In the genomic region with DNA sequence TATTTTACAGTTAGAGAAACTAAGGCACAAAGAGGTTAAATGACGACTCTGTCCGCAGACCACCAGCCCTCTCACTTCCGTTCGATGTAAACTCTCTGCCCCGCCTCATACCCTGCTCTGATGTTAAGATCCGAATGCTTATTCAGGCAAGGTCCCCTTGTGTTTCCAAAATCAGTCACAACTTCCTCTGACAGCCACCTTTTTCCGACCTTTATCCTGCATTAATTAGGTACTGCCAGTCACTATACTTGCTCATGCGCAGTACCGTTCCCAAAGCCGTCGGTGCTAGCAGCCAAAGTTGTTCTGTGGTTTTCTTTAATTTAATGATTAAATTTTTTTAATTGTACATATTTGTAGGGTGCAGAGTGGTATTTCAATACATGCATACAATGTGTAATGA, we compare ENCODE assay signal across 8 cellular contexts. TPM values are rescaled to one million over a fixed set of nuclear protein-coding genes. Genes with fewer than 3 reads are reported as not detected.
DNase-seq lines count a peak whose midpoint lies in the region; TF ChIP-seq lines count a peak whose summit lies in the region.
"Not testable (repeated sequence)": the region's sequence is repeated elsewhere in the genome, so short reads cannot be mapped to it uniquely, and the experiment has no call there.

No MANE protein-coding gene starts in this region.

- H3K27ac Mint-ChIP-seq in CD14-positive monocyte, result not testable (repeated sequence)
- H3K27ac Mint-ChIP-seq in IgD-negative memory B cell, result peak overlapping the region in 2 of 3 donors; percentile 80 to 99
- H3K27ac Mint-ChIP-seq in dendritic cell treated with granulocyte-macrophage colony-stimulating factor and Interleukin-4, amounts not matched to agents 40 ng/mL and 50 ng/mL, for 4 days, result peak overlapping the region; percentile 98

- H3K9ac ChIP-seq in iPS-18a (ENCODE audit: low read length), result not testable (repeated sequence)

- not testable (repeated sequence) for H3K36me3 Mint-ChIP-seq in CD14-positive monocyte; IgD-negative memory B cell; dendritic cell treated with granulocyte-macrophage colony-stimulating factor and Interleukin-4, amounts not matched to agents 40 ng/mL and 50 ng/mL, for 4 days (ENCODE audit: low read depth)

- not testable (repeated sequence) for H3K36me3 ChIP-seq in WERI-Rb-1; iPS-18a (ENCODE audit: control insufficient read depth, low read depth, low read length); neutrophil

- H3K4me3 Mint-ChIP-seq in CD14-positive monocyte (peak overlapping the region; percentile 65 to 91), IgD-negative memory B cell (peak overlapping the region; percentile 77 to 96 (median 90))
- H3K4me3 Mint-ChIP-seq in dendritic cell treated with granulocyte-macrophage colony-stimulating factor and Interleukin-4, amounts not matched to agents 40 ng/mL and 50 ng/mL, for 4 days, result not testable (repeated sequence)

- not testable (repeated sequence) for H3K4me1 ChIP-seq in iPS-18a (ENCODE audit: control insufficient read depth, low read depth, low read length); neutrophil (ENCODE audit: control insufficient read depth in 1 of 2, insufficient read depth in 1 of 2, low read depth in 1 of 2, low read length in 1 of 2)

- TF ChIP-seq CTCF in CD14-positive monocyte (IDR thresholded peaks at IDR 0.05); WERI-Rb-1 (IDR thresholded peaks at IDR 0.05; ENCODE audit: low read depth, low read length); neutrophil (IDR thresholded peaks at IDR 0.05): not testable (repeated sequence)

- not testable (repeated sequence) for H3K9me3 ChIP-seq in WERI-Rb-1 (ENCODE audit: severe bottlenecking); iPS-18a (ENCODE audit: control insufficient read depth, low read depth, low read length); neutrophil

- H3K4me3 ChIP-seq in WERI-Rb-1 (ENCODE audit: low read depth, low read length) (peak overlapping the region; percentile 64), iPS-18a (ENCODE audit: low read length) (peak overlapping the region; percentile 76), neutrophil (ENCODE audit: low read depth in 1 of 2, low read length in 1 of 2) (peak overlapping the region; percentile 58 to 65)

- H3K27me3 Mint-ChIP-seq in CD14-positive monocyte (ENCODE audit: low read depth in 3 of 3); IgD-negative memory B cell; dendritic cell treated with granulocyte-macrophage colony-stimulating factor and Interleukin-4, amounts not matched to agents 40 ng/mL and 50 ng/mL, for 4 days: not testable (repeated sequence)

- intact Hi-C loops in CD14-positive monocyte (cut with micrococcal nuclease), result loop anchor here (5.0 kb wide), 2 partner anchors 183 to 458 kb away; a partner anchor contains a TSS
- intact Hi-C loops in dendritic cell treated with granulocyte-macrophage colony-stimulating factor and Interleukin-4, amounts not matched to agents 40 ng/mL and 50 ng/mL, for 4 days (cut with micrococcal nuclease), result loop anchor here (2.0 to 10.0 kb wide), 3 partner anchors 184 to 456 kb away; a partner anchor contains a TSS

- not testable (repeated sequence) for H3K4me1 Mint-ChIP-seq in CD14-positive monocyte; IgD-negative memory B cell; dendritic cell treated with granulocyte-macrophage colony-stimulating factor and Interleukin-4, amounts not matched to agents 40 ng/mL and 50 ng/mL, for 4 days (ENCODE audit: low read depth)

- H3K9me3 Mint-ChIP-seq in CD14-positive monocyte; IgD-negative memory B cell; dendritic cell treated with granulocyte-macrophage colony-stimulating factor and Interleukin-4, amounts not matched to agents 40 ng/mL and 50 ng/mL, for 4 days: not testable (repeated sequence)

- H3K27me3 ChIP-seq in WERI-Rb-1 (ENCODE audit: insufficient read depth, low read depth, severe bottlenecking); iPS-18a (ENCODE audit: control insufficient read depth, insufficient read depth, low read length); neutrophil: not testable (repeated sequence)

- not testable (repeated sequence) for DNase-seq in CD14-positive monocyte (ENCODE audit: low spot score); WERI-Rb-1
- DNase-seq in activated effector memory CD4-positive, alpha-beta T cell treated with anti-CD3 and anti-CD28 coated beads, Interleukin-2, amount 50 U/mL, for 16 hours, result peak; percentile 70
- peak in 4 of 6 experiments; percentile 7 to 52 (median 26) for DNase-seq in stimulated activated naive CD4-positive, alpha-beta T cell (lab: John Stamatoyannopoulos, UW)

- not testable (repeated sequence) for H3K27ac ChIP-seq in WERI-Rb-1; iPS-18a (ENCODE audit: low read length); neutrophil

RNA-seq across cellular contexts. Expression of a gene that starts 13.7 kb away (rescaled TPM):
- polyA plus RNA-seq in CD14-positive monocyte (not detected), IgD-negative memory B cell (not detected)

RNA-seq across cellular contexts. Expression of a gene that starts 16.7 kb away (rescaled TPM):
- polyA plus RNA-seq in CD14-positive monocyte (under 1 TPM; 0.24 to 0.99 TPM), IgD-negative memory B cell (6.2 TPM)

RNA-seq across cellular contexts. Expression of a gene that starts 51.0 kb away (rescaled TPM):
- polyA plus RNA-seq in CD14-positive monocyte (under 1 TPM; 0.56 to 0.87 TPM), IgD-negative memory B cell (4.1 TPM)
